Comparison of ENCODE assay signal across 21 cellular contexts in genomic region chr19:31664096-31664495, GRCh38.
"Had no signal": no experiment of that assay in that cellular context is flagged by ENCODE, and none has a peak within 500 bp of the region (broad histone marks: within the 10 kb centered on the region; RNA-seq: fewer than 3 reads in every experiment).

No MANE protein-coding gene starts in this region.

- H3K27ac Mint-ChIP-seq: dendritic cell treated with granulocyte-macrophage colony-stimulating factor and Interleukin-4, amounts not matched to agents 40 ng/mL and 50 ng/mL, for 4 days; effector memory CD8-positive, alpha-beta T cell; endodermal cell; immature natural killer cell; naive thymus-derived CD4-positive, alpha-beta T cell; natural killer cell had no signal

- H3K4me3 ChIP-seq: gastroesophageal sphincter, heart left ventricle, hepatocyte, left lung, lower lobe of right lung had no signal

- H3K36me3 ChIP-seq: gastroesophageal sphincter, heart left ventricle, left lung, lower lobe of right lung had no signal

- H3K27me3 ChIP-seq: foreskin keratinocyte, hepatocyte had no signal

- H3K27ac ChIP-seq: epithelial cell of prostate, foreskin keratinocyte, gastroesophageal sphincter, heart left ventricle, hepatocyte, left lung, lower lobe of right lung had no signal

- H3K36me3 Mint-ChIP-seq: immature natural killer cell; naive thymus-derived CD4-positive, alpha-beta T cell; natural killer cell had no signal

- H3K4me1 Mint-ChIP-seq: endodermal cell; immature natural killer cell; naive thymus-derived CD4-positive, alpha-beta T cell; natural killer cell had no signal

- H3K4me1 ChIP-seq: foreskin keratinocyte, gastroesophageal sphincter, heart left ventricle, left lung, lower lobe of right lung had no signal

- H3K27me3 Mint-ChIP-seq: dendritic cell treated with granulocyte-macrophage colony-stimulating factor and Interleukin-4, amounts not matched to agents 40 ng/mL and 50 ng/mL, for 4 days had no signal

- DNase-seq: cortex of kidney; effector CD8-positive, alpha-beta T cell; effector memory CD8-positive, alpha-beta T cell; endodermal cell; erythroblast; heart left ventricle; hypothalamus; immature natural killer cell; left cardiac atrium; left lung; left ventricle myocardium superior; lower lobe of right lung; mesenchymal stem cell; midbrain; naive thymus-derived CD4-positive, alpha-beta T cell; natural killer cell had no signal

- H3K4me3 Mint-ChIP-seq: dendritic cell treated with granulocyte-macrophage colony-stimulating factor and Interleukin-4, amounts not matched to agents 40 ng/mL and 50 ng/mL, for 4 days; effector memory CD8-positive, alpha-beta T cell; endodermal cell; immature natural killer cell; naive thymus-derived CD4-positive, alpha-beta T cell; natural killer cell had no signal

- H3K9me3 Mint-ChIP-seq: dendritic cell treated with granulocyte-macrophage colony-stimulating factor and Interleukin-4, amounts not matched to agents 40 ng/mL and 50 ng/mL, for 4 days; effector memory CD8-positive, alpha-beta T cell; endodermal cell; immature natural killer cell; natural killer cell had no signal

- H3K9me3 ChIP-seq: gastroesophageal sphincter, heart left ventricle, left lung, lower lobe of right lung had no signal
